In the genomic region with DNA sequence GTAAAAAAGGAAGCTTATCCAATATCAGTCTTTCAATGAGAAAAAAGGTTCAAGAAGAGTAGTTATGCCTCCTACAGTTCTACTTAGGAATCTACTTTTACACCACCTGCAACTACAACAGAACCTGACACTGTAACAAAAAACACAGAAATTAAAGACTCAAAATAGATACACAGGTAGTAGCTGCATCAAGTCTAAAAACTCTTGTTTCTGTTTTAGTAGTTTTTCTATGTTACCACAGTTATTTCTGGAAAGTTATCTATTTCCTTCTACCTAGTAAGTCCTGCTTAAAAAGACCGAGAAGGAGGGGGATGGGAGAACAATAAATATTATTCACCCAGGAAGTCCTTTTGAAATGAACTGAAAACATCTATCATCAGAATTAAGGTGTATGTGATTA, we compare ENCODE assay signal across 15 cellular contexts. TPM values are rescaled to one million over a fixed set of nuclear protein-coding genes. Genes with fewer than 3 reads are reported as not detected.
DNase-seq lines count a peak whose midpoint lies in the region; ATAC-seq and TF ChIP-seq lines count a peak whose summit lies in the region.
"Had no signal": no experiment of that assay in that cellular context is flagged by ENCODE, and none has a peak within 500 bp of the region (broad histone marks: within the 10 kb centered on the region; RNA-seq: fewer than 3 reads in every experiment).

No MANE protein-coding gene starts in this region.

- H3K27ac ChIP-seq in ascending aorta = no peak overlapping the region
- H3K27ac ChIP-seq: body of pancreas, neural progenitor cell, testis had no signal

- no peaks in the 10 kb centered on the region for H3K9me3 ChIP-seq in Loucy (ENCODE audit: insufficient read depth, low read depth, low read length)
- no peaks in the 10 kb centered on the region for H3K9me3 ChIP-seq in ascending aorta
- H3K9me3 ChIP-seq: body of pancreas, testis had no signal

- no peaks in the 10 kb centered on the region for H3F3A ChIP-seq in Loucy (ENCODE audit: low read depth)

- H3K27me3 ChIP-seq in Loucy (ENCODE audit: insufficient read depth, low read length, poor library complexity, severe bottlenecking) (no peaks in the 10 kb centered on the region), ascending aorta (no peaks in the 10 kb centered on the region)
- H3K27me3 ChIP-seq: body of pancreas, neural progenitor cell, testis had no signal

- intact Hi-C loops in ascending aorta (cut with DNase I) = no loop called here

- peaks cover 13% of the 10 kb centered on the region for H4K20me1 ChIP-seq in Loucy (ENCODE audit: insufficient read depth, low read length, poor library complexity, severe bottlenecking)

- no peak overlapping the region for H2AFZ ChIP-seq in Loucy (ENCODE audit: low read length)
- H2AFZ ChIP-seq: neural progenitor cell had no signal

- H3K9me2 ChIP-seq in Loucy (replicated peaks; ENCODE audit: low read depth, low read length) = no peaks in the 10 kb centered on the region

- H3K4me2 ChIP-seq in Loucy (ENCODE audit: low read depth, low read length, poor library complexity, severe bottlenecking) = no peak overlapping the region
- H3K4me2 ChIP-seq: neural progenitor cell had no signal

- TF ChIP-seq CTCF in GM12873 (IDR thresholded peaks at IDR 0.05; ENCODE audit: insufficient read depth, low read depth, low read length, missing control alignments) = peak; percentile 14
- peak; percentile 37; the same call in 1 of the 2 replicates for TF ChIP-seq CTCF in Loucy (conservative IDR thresholded peaks at IDR 0.05; ENCODE audit: low read length)
- no peak for TF ChIP-seq CTCF in ascending aorta (IDR thresholded peaks at IDR 0.05)

- no peak overlapping the region for H3K4me3 ChIP-seq in Loucy (ENCODE audit: low read length, poor library complexity, severe bottlenecking)
- H3K4me3 ChIP-seq in ascending aorta = no peak overlapping the region
- H3K4me3 ChIP-seq: body of pancreas, neural progenitor cell, testis had no signal

- H3K4me1 ChIP-seq in Loucy (ENCODE audit: insufficient read depth, low read length, poor library complexity, severe bottlenecking) = peaks cover 5% of the 10 kb centered on the region
- H3K4me1 ChIP-seq in ascending aorta = no peaks in the 10 kb centered on the region
- H3K4me1 ChIP-seq: neural progenitor cell, testis had no signal

- ATAC-seq in GM19043 (IDR thresholded peaks at IDR 0.05; ENCODE audit: low read depth, unreplicated experiment) (peak; percentile 57), HG02759 (IDR thresholded peaks at IDR 0.05; ENCODE audit: unreplicated experiment) (peak; percentile 65), HG03039 (IDR thresholded peaks at IDR 0.05; ENCODE audit: unreplicated experiment) (no peak)
- ATAC-seq: activated T-cell treated with anti-CD3 and anti-CD28 coated beads, Interleukin-2, amount 50 U/mL, for 4 hours; body of pancreas had no signal

- DNase-seq in ascending aorta (ENCODE audit: low spot score in 2 of 2) (no peak), EL (no peak), DMS53 treated with DMSO at 0.1 percent for 48 hours (lab: John Stamatoyannopoulos, UW; ENCODE audit: unreplicated experiment) (no peak)
- DNase-seq: activated T-cell treated with anti-CD3 and anti-CD28 coated beads, Interleukin-2, amount 50 U/mL, for 4 hours; body of pancreas; GDM1; glutamatergic neuron; NCI-H446; testis had no signal

- peaks cover 44% of the 10 kb centered on the region for H3K79me2 ChIP-seq in Loucy (ENCODE audit: insufficient read depth, low read length)

- no peak overlapping the region for H3K9ac ChIP-seq in Loucy (ENCODE audit: low read depth, low read length, poor library complexity, severe bottlenecking)
- H3K9ac ChIP-seq: neural progenitor cell had no signal

- H3K36me3 ChIP-seq in Loucy (ENCODE audit: insufficient read depth, low read length) = peaks cover 5% of the 10 kb centered on the region
- no peaks in the 10 kb centered on the region for H3K36me3 ChIP-seq in ascending aorta
- H3K36me3 ChIP-seq: neural progenitor cell had no signal

RNA-seq across cellular contexts. Expression of gene ATG5, which starts 52.5 kb away (rescaled TPM):
- total RNA-seq in ascending aorta = 15.1 TPM

Comparison
In these comparisons a context has a peak if more than half of its experiments do, and no peak if none do; other contexts are left out.
1. CTCF ChIP-seq: peak in GM12873 (single experiment) and Loucy (single experiment); none in ascending aorta (0 of 3).